Comparison of ENCODE assay signal across 19 cellular contexts in the genomic region with DNA sequence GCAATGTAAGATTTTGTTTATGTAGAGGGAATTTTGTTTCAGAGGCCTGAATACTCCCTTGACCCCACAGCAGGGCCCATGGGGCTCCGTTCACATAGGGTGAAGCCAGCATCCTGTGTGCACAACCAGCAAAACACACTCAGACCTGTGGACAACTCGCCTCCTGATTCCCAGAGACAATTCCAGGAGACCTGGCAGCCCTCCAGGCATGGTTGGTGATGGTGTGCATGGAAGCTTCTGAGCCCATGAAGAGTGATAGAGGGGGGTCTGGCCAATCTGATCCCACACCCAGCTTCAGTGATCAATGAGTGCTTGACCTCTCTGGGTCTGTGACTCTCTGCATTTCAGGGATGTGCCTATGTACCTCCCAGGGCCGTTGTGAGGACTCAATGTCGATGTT.
A peak's percentile ranks its signal among the peaks of the same experiment; 100 is the strongest.
DNase-seq lines count a peak whose midpoint lies in the region; ATAC-seq and TF ChIP-seq lines count a peak whose summit lies in the region.
"Had no signal": no experiment of that assay in that cellular context is flagged by ENCODE, and none has a peak within 500 bp of the region (broad histone marks: within the 10 kb centered on the region; RNA-seq: fewer than 3 reads in every experiment).

No MANE protein-coding gene starts in this region.

- H3F3A ChIP-seq in smooth muscle cell (ENCODE audit: low read depth): no peaks in the 10 kb centered on the region

- no peak for ATAC-seq in upper lobe of right lung
- ATAC-seq in HG03521 (IDR thresholded peaks at IDR 0.05; ENCODE audit: unreplicated experiment): no peak
- no peak for ATAC-seq in HG02759 (IDR thresholded peaks at IDR 0.05; ENCODE audit: unreplicated experiment)
- no peak for ATAC-seq in HG03439 (IDR thresholded peaks at IDR 0.05; ENCODE audit: unreplicated experiment)
- ATAC-seq: CD8-positive, alpha-beta T cell; HCT116 had no signal

- H3K27ac Mint-ChIP-seq in glutamatergic neuron (ENCODE audit: unreplicated experiment): peak overlapping the region; percentile 64
- H3K27ac Mint-ChIP-seq: B cell; CD4-positive, CD25-positive, alpha-beta regulatory T cell; CD8-positive, alpha-beta T cell; H9 had no signal

- no peak overlapping the region for H3K4me3 Mint-ChIP-seq in glutamatergic neuron (ENCODE audit: unreplicated experiment)
- H3K4me3 Mint-ChIP-seq: B cell; CD4-positive, CD25-positive, alpha-beta regulatory T cell; CD8-positive, alpha-beta T cell; H9 had no signal

- H3K4me1 Mint-ChIP-seq in glutamatergic neuron (ENCODE audit: low read depth, unreplicated experiment): peaks cover 11% of the 10 kb centered on the region
- H3K4me1 Mint-ChIP-seq: B cell; CD4-positive, CD25-positive, alpha-beta regulatory T cell had no signal

- DNase-seq in coronary artery (ENCODE audit: low spot score) (peak; percentile 19), glutamatergic neuron (no peak), smooth muscle cell (lab: John Stamatoyannopoulos, UW; ENCODE audit: unreplicated experiment) (no peak), upper lobe of right lung (peak; percentile 46)
- DNase-seq: Caco-2; CD4-positive, CD25-positive, alpha-beta regulatory T cell; CD8-positive, alpha-beta T cell; DMS153; DND-41; GOT3; H9 had no signal

- intact Hi-C loops in upper lobe of right lung (cut with DNase I): no loop called here

- 91% methylated on average over 4 of the region's 4 CpGs for WGBS in smooth muscle cell (ENCODE audit: low lambda C conversion rate)

- H3K4me1 ChIP-seq in smooth muscle cell (ENCODE audit: low read depth) (no peaks in the 10 kb centered on the region), upper lobe of right lung (no peaks in the 10 kb centered on the region)
- H3K4me1 ChIP-seq: BLaER1 had no signal

- H3K9me3 ChIP-seq in smooth muscle cell (replicated peaks; ENCODE audit: low read depth) (no peaks in the 10 kb centered on the region), upper lobe of right lung (no peaks in the 10 kb centered on the region)
- H3K9me3 ChIP-seq: BLaER1, Caco-2 had no signal

- no peaks in the 10 kb centered on the region for H4K20me1 ChIP-seq in smooth muscle cell (ENCODE audit: low read depth)
- H4K20me1 ChIP-seq: BLaER1 had no signal

- no peak overlapping the region for H3K9ac ChIP-seq in smooth muscle cell (ENCODE audit: low read depth)
- H3K9ac ChIP-seq: BLaER1 had no signal

- TF ChIP-seq CTCF in coronary artery (IDR thresholded peaks at IDR 0.05): no peak
- no peak for TF ChIP-seq CTCF in glutamatergic neuron (IDR thresholded peaks at IDR 0.05; ENCODE audit: partially characterized antibody, unreplicated experiment)
- TF ChIP-seq CTCF in smooth muscle cell (IDR thresholded peaks at IDR 0.05; ENCODE audit: borderline replicate concordance, insufficient read depth, poor library complexity, severe bottlenecking): no peak
- TF ChIP-seq CTCF in upper lobe of right lung (IDR thresholded peaks at IDR 0.05): no peak

- no peak overlapping the region for H3K4me2 ChIP-seq in smooth muscle cell
- H3K4me2 ChIP-seq: BLaER1 had no signal

- no peaks in the 10 kb centered on the region for H3K27me3 ChIP-seq in smooth muscle cell (ENCODE audit: low read depth)
- no peaks in the 10 kb centered on the region for H3K27me3 ChIP-seq in upper lobe of right lung
- H3K27me3 ChIP-seq: BLaER1 had no signal

- no peaks in the 10 kb centered on the region for H3K79me2 ChIP-seq in smooth muscle cell (ENCODE audit: low read depth)

- H3K36me3 Mint-ChIP-seq in glutamatergic neuron (ENCODE audit: unreplicated experiment): peaks cover 6% of the 10 kb centered on the region
- H3K36me3 Mint-ChIP-seq: CD4-positive, CD25-positive, alpha-beta regulatory T cell; CD8-positive, alpha-beta T cell had no signal

- H2AFZ ChIP-seq in smooth muscle cell (ENCODE audit: low read depth): peak overlapping the region; percentile 1

- peaks cover 10% of the 10 kb centered on the region for H3K9me3 Mint-ChIP-seq in glutamatergic neuron (ENCODE audit: unreplicated experiment)
- H3K9me3 Mint-ChIP-seq: CD4-positive, CD25-positive, alpha-beta regulatory T cell; CD8-positive, alpha-beta T cell had no signal

- H3K36me3 ChIP-seq in smooth muscle cell (ENCODE audit: low read depth): no peaks in the 10 kb centered on the region
- no peaks in the 10 kb centered on the region for H3K36me3 ChIP-seq in upper lobe of right lung
- H3K36me3 ChIP-seq: BLaER1 had no signal

- H3K27me3 Mint-ChIP-seq in glutamatergic neuron (ENCODE audit: unreplicated experiment): peaks cover 8% of the 10 kb centered on the region

- H3K4me3 ChIP-seq in coronary artery (no peak overlapping the region), smooth muscle cell (no peak overlapping the region), upper lobe of right lung (no peak overlapping the region)
- H3K4me3 ChIP-seq: BLaER1 had no signal

- H3K27ac ChIP-seq in coronary artery (no peak overlapping the region), smooth muscle cell (ENCODE audit: low read depth) (no peak overlapping the region), upper lobe of right lung (no peak overlapping the region)
- H3K27ac ChIP-seq: 22Rv1, BLaER1, C4-2B had no signal

Comparison
In these comparisons a context has a peak if more than half of its experiments do, and no peak if none do; other contexts are left out.
1. DNase-seq: peak in coronary artery (single experiment) and upper lobe of right lung (single experiment); none in glutamatergic neuron (single experiment) and smooth muscle cell (single experiment).